8 cellular contexts compared by ENCODE assay signal in the genomic region with DNA sequence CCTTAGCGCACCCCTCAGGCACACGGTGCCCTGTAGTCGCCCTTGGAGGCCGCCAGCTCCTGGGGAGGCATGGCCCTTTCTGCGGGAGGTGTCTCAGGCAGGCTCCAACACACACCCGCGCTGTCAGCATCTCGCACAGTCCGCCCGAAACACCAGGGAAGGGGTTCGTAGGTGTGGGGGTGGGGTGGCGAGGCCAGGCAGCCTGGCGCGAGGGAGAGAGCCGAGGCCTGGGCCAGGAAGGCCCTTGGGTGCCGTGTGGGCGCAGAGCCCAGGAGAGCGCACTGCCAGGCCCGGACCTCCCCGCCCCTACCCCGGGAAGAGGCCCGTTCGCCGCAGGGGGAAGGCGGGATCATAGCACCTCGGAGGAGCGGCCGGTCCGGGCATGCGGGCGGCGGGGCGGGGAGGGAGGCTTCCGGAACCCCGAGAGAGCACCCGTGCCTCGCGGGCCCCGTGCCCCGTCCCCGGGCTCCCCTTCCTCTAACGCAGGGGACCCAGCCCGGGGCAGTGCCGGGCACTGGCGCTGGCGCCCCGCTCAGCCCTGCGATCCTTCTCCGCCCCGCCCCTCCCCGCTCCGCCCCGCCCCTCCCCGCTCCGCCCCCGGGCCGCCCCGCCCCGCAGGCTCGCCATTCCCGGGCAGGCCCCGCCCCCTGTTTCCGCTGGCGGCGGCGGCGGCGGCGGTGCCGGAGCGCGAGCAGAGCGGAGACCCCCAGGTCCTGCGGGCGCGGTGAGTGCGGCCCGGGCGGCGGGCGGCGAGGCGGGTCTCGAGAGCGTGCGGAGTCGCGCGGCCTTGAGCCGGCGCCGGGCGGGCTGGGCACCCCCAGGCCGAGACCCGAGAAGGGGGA. TPM values are rescaled to one million over a fixed set of nuclear protein-coding genes. Genes with fewer than 3 reads are reported as not detected.
DNase-seq lines count a peak whose midpoint lies in the region; ATAC-seq and TF ChIP-seq lines count a peak whose summit lies in the region.

A gene with protein sequence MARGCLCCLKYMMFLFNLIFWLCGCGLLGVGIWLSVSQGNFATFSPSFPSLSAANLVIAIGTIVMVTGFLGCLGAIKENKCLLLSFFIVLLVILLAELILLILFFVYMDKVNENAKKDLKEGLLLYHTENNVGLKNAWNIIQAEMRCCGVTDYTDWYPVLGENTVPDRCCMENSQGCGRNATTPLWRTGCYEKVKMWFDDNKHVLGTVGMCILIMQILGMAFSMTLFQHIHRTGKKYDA (plus strand): TSS at position 650 of the 842 bp plus-strand sequence. CDS start 123,815 bp downstream, outside the sequence.

- H3K27me3 ChIP-seq in trophoblast cell (ENCODE audit: insufficient read depth, low read length) = no peaks in the 10 kb centered on the region

- H3K9me3 ChIP-seq in SK-N-MC (ENCODE audit: low read depth, low read length) (no peaks in the 10 kb centered on the region), trophoblast cell (ENCODE audit: insufficient read depth, low read depth, low read length) (no peaks in the 10 kb centered on the region)

- peak within 1 kb of the TSS; percentile 80 for H3K4me3 Mint-ChIP-seq in activated naive CD8-positive, alpha-beta T cell treated with anti-CD3 and anti-CD28 coated beads, Interleukin-2, amount 10 ng/mL, durations not matched to agents 7 days and 5 days
- peak within 1 kb of the TSS; percentile 90 for H3K4me3 Mint-ChIP-seq in type B pancreatic cell

- H3K36me3 ChIP-seq in SK-N-MC (ENCODE audit: insufficient read depth, low read length) (no peaks in the 10 kb centered on the region), trophoblast cell (ENCODE audit: control insufficient read depth in 1 of 2, insufficient read depth in 2 of 2, low read length in 2 of 2) (no peaks in the 10 kb centered on the region)

- no peak within 1 kb of the TSS for H4K12ac ChIP-seq in trophoblast cell (ENCODE audit: low read depth, low read length)

- peak within 1 kb of the TSS; percentile 50 for H4K91ac ChIP-seq in trophoblast cell (ENCODE audit: low read depth, low read length)

- POLR2A ChIA-PET in activated naive CD8-positive, alpha-beta T cell treated with anti-CD3 and anti-CD28 coated beads, Interleukin-2, amount 10 ng/mL, durations not matched to agents 7 days and 5 days (lab: Charles Lee) = no interaction called here

- no peak within 1 kb of the TSS for H3K23ac ChIP-seq in trophoblast cell (ENCODE audit: low read length)

- H3K4ac ChIP-seq in trophoblast cell (ENCODE audit: low read depth, low read length) = peak within 1 kb of the TSS; percentile 64

- H3K4me1 ChIP-seq in trophoblast cell (ENCODE audit: control insufficient read depth in 1 of 2, insufficient read depth in 2 of 2, low read length in 2 of 2) = peaks cover 2 to 6% of the 10 kb centered on the region in 2 experiments

- peaks cover 26% of the 10 kb centered on the region for H3K27me3 Mint-ChIP-seq in activated naive CD8-positive, alpha-beta T cell treated with anti-CD3 and anti-CD28 coated beads, Interleukin-2, amount 10 ng/mL, durations not matched to agents 7 days and 5 days
- peaks cover 5% of the 10 kb centered on the region for H3K27me3 Mint-ChIP-seq in type B pancreatic cell

- peaks cover 11% of the 10 kb centered on the region for H3K79me1 ChIP-seq in trophoblast cell (ENCODE audit: low read length)

- H3K4me2 ChIP-seq in trophoblast cell (ENCODE audit: low read length) = peak within 1 kb of the TSS; percentile 98

- no peaks in the 10 kb centered on the region for H3K36me3 Mint-ChIP-seq in activated naive CD8-positive, alpha-beta T cell treated with anti-CD3 and anti-CD28 coated beads, Interleukin-2, amount 10 ng/mL, durations not matched to agents 7 days and 5 days
- H3K36me3 Mint-ChIP-seq in type B pancreatic cell = peaks cover 16% of the 10 kb centered on the region

- H3K9me3 Mint-ChIP-seq in activated naive CD8-positive, alpha-beta T cell treated with anti-CD3 and anti-CD28 coated beads, Interleukin-2, amount 10 ng/mL, durations not matched to agents 7 days and 5 days = no peaks in the 10 kb centered on the region
- H3K9me3 Mint-ChIP-seq in type B pancreatic cell = no peaks in the 10 kb centered on the region

- H2BK5ac ChIP-seq in trophoblast cell (ENCODE audit: low read depth, low read length, poor library complexity) = peak within 1 kb of the TSS; percentile 73

- H3K4me3 ChIP-seq in SK-N-MC (peak within 1 kb of the TSS; percentile 90), trophoblast cell (ENCODE audit: low read depth, low read length) (peak within 1 kb of the TSS; percentile 82)

- peak within 1 kb of the TSS; percentile 30 for H2BK12ac ChIP-seq in trophoblast cell (ENCODE audit: low read length)

- H3K14ac ChIP-seq in trophoblast cell (ENCODE audit: low read length) = peak within 1 kb of the TSS; percentile 89

- H3K27ac ChIP-seq in SK-N-MC = no peak within 1 kb of the TSS
- H3K27ac ChIP-seq in trophoblast cell (ENCODE audit: low read depth, low read length) = no peak within 1 kb of the TSS

- ATAC-seq in activated naive CD8-positive, alpha-beta T cell treated with anti-CD3 and anti-CD28 coated beads, Interleukin-2, amount 10 ng/mL, durations not matched to agents 7 days and 5 days (ENCODE audit: low read depth) = peak; percentile 80
- ATAC-seq in Right ventricle myocardium superior (ENCODE audit: poor library complexity) = peak; percentile 92

- peak within 1 kb of the TSS; percentile 70 for H2BK120ac ChIP-seq in trophoblast cell (ENCODE audit: insufficient read depth, low read length, poor library complexity)

- DNase-seq in AG09319 (ENCODE audit: extremely low read depth, low read depth) (peak; percentile 22), GM19240 (ENCODE audit: insufficient read length, low spot score) (peak; percentile 60), HS-27A (ENCODE audit: low read depth) (peak; percentile 47), SK-N-MC (ENCODE audit: low read depth, low spot score) (no peak), Right ventricle myocardium superior (peak; percentile 88), trophoblast cell (peak; percentile 78 to 81), type B pancreatic cell (ENCODE audit: extremely low spot score, unreplicated experiment) (peak; percentile 84)
- peak; percentile 78 for DNase-seq in activated naive CD8-positive, alpha-beta T cell treated with anti-CD3 and anti-CD28 coated beads, Interleukin-2, amount 10 ng/mL, durations not matched to agents 7 days and 5 days

- H2AK5ac ChIP-seq in trophoblast cell (ENCODE audit: low read length) = peak within 1 kb of the TSS; percentile 43

- H3K9ac ChIP-seq in SK-N-MC (ENCODE audit: insufficient read length) = peak within 1 kb of the TSS; percentile 65
- peak within 1 kb of the TSS; percentile 81 for H3K9ac ChIP-seq in trophoblast cell (ENCODE audit: low read length)

- peaks cover 5% of the 10 kb centered on the region for H3K79me2 ChIP-seq in trophoblast cell (ENCODE audit: control insufficient read depth, insufficient read depth, low read length, poor library complexity)

- peak within 1 kb of the TSS; percentile 68 for H4K8ac ChIP-seq in trophoblast cell (ENCODE audit: low read depth, low read length)

- peak within 1 kb of the TSS; percentile 91 for H2AFZ ChIP-seq in trophoblast cell (ENCODE audit: insufficient read depth, low read length, poor library complexity)

- H3K18ac ChIP-seq in trophoblast cell (ENCODE audit: low read length) = peak within 1 kb of the TSS; percentile 88

- H3K4me1 Mint-ChIP-seq in activated naive CD8-positive, alpha-beta T cell treated with anti-CD3 and anti-CD28 coated beads, Interleukin-2, amount 10 ng/mL, durations not matched to agents 7 days and 5 days = no peaks in the 10 kb centered on the region
- peaks cover 18% of the 10 kb centered on the region for H3K4me1 Mint-ChIP-seq in type B pancreatic cell (ENCODE audit: unreplicated experiment)

- TF ChIP-seq CTCF in AG09319 (IDR thresholded peaks at IDR 0.05; ENCODE audit: low read depth, low read length) = no peak
- no peak for TF ChIP-seq CTCF in type B pancreatic cell (conservative IDR thresholded peaks at IDR 0.05)

- no peak within 1 kb of the TSS for H3K27ac Mint-ChIP-seq in activated naive CD8-positive, alpha-beta T cell treated with anti-CD3 and anti-CD28 coated beads, Interleukin-2, amount 10 ng/mL, durations not matched to agents 7 days and 5 days
- peak within 1 kb of the TSS; percentile 82 for H3K27ac Mint-ChIP-seq in type B pancreatic cell

- intact Hi-C loops in Right ventricle myocardium superior (cut with DNase I) = loop anchor here (10.0 kb wide), 1 partner anchor 128 kb away; no protein-coding TSS in a partner anchor

- no CpG with 5 or more reads among the region's 95 CpGs for WGBS in trophoblast cell (ENCODE audit: extremely low coverage, insufficient coverage, insufficient read length)

RNA-seq across cellular contexts. Expression of the gene that starts here (rescaled TPM):
- total RNA-seq in activated naive CD8-positive, alpha-beta T cell treated with anti-CD3 and anti-CD28 coated beads, Interleukin-2, amount 10 ng/mL, durations not matched to agents 7 days and 5 days = under 1 TPM; 0.42 to 0.60 TPM
- total RNA-seq in Right ventricle myocardium superior (156 TPM), type B pancreatic cell (ENCODE audit: low replicate concordance) (30.7 and 31.7 TPM in 2 replicates)
- 29.4 and 31.7 TPM in 2 replicates for polyA plus RNA-seq in trophoblast cell (2013)

Comparison
In these comparisons a context has a peak if more than half of its experiments do, and no peak if none do; other contexts are left out.
1. RNA of the gene that starts here (total RNA-seq): 156 TPM in Right ventricle myocardium superior (single experiment) and 30.7 to 31.7 TPM in type B pancreatic cell; 0.42 to 0.60 TPM in activated naive CD8-positive, alpha-beta T cell treated with anti-CD3 and anti-CD28 coated beads, Interleukin-2, amount 10 ng/mL, durations not matched to agents 7 days and 5 days; every median in the first group is over 10 times any median in the second.
2. Peak in DNase-seq and ATAC-seq in activated naive CD8-positive, alpha-beta T cell treated with anti-CD3 and anti-CD28 coated beads, Interleukin-2, amount 10 ng/mL, durations not matched to agents 7 days and 5 days; RNA of the gene not detected or under 1 TPM.